ENCODE assay signal across 1 cellular context in the genomic region with DNA sequence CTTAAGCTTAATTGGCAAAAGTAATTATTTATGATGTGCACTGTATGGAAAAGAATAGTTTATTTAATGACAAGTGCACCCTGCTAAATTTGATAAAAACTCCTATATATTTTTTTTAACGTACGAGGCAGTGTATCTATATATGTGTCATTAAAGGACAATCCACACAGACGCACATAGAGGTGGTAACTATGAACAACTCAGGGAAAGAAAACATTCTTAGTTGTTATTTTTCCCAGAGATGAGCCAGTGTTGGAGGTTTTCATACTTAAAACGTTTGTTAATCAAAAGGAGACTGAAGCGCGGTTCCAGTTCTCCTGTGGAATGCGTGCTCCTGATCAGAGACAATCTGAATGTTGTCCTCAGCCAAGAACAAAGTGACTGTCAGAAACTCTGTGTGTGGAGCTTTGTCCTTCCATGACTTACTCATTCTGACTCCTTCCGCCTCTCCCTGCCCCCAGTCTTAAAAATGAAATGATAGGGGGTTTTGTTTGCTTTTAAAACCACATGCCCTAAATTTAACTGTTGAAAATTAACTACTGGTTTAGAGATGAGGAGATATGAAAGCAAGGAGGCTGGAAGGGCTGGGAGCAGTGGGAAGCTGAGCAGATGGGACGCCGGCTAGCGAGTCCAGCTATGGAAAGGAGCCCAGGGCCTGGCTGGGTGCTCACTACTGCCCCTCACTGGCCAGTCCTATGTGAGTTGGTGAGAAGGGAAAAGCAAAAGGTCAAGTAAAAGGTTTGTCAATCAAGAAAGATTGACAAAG.
TF ChIP-seq lines count a peak whose summit lies in the region.

No MANE protein-coding gene starts in this region.

TF ChIP-seq in HepG2, 621 proteins besides CTCF, POLR2A, EP300 and RAD21 (continued from another document and continues in another):
- TF ChIP-seq SOX13 (IDR thresholded peaks at IDR 0.05): no peak
- TF ChIP-seq SOX13 (CRISPR knock-in tag; conservative IDR thresholded peaks at IDR 0.05 in 1 of 2, IDR thresholded peaks at IDR 0.05 in 1 of 2): peak in 1 of 2 experiments; percentile 81; a peak in 2 of 4 replicates
- TF ChIP-seq NFIB (CRISPR knock-in tag; IDR thresholded peaks at IDR 0.05; ENCODE audit: borderline replicate concordance): no peak
- no peak for TF ChIP-seq GTF2F1 (IDR thresholded peaks at IDR 0.05; ENCODE audit: low read length)
- no peak for TF ChIP-seq GLMP (CRISPR knock-in tag; IDR thresholded peaks at IDR 0.05; ENCODE audit: borderline replicate concordance)
- peak; percentile 61; the same call in 1 of the 2 replicates for TF ChIP-seq IKZF5 (CRISPR knock-in tag; IDR thresholded peaks at IDR 0.05)
- TF ChIP-seq JUNB (CRISPR knock-in tag; IDR thresholded peaks at IDR 0.05; ENCODE audit: borderline replicate concordance): peak; percentile 41; the same call in 1 of the 2 replicates
- no peak for TF ChIP-seq KLF13 (CRISPR knock-in tag; IDR thresholded peaks at IDR 0.05)
- TF ChIP-seq KLF12 (CRISPR knock-in tag; IDR thresholded peaks at IDR 0.05; ENCODE audit: borderline replicate concordance): no peak
- no peak for TF ChIP-seq ZNF225 (CRISPR knock-in tag; IDR thresholded peaks at IDR 0.05)
- TF ChIP-seq CHCHD3 (CRISPR knock-in tag; IDR thresholded peaks at IDR 0.05): no peak
- TF ChIP-seq ZNF772 (CRISPR knock-in tag; IDR thresholded peaks at IDR 0.05): no peak
- no peak for TF ChIP-seq TBL1XR1 (IDR thresholded peaks at IDR 0.05; ENCODE audit: borderline replicate concordance, low read length, partially characterized antibody)
- TF ChIP-seq MLLT10 (CRISPR knock-in tag; IDR thresholded peaks at IDR 0.05): no peak
- TF ChIP-seq NFE2L1 (CRISPR knock-in tag; IDR thresholded peaks at IDR 0.05; ENCODE audit: borderline replicate concordance): no peak
- TF ChIP-seq ELF4 (CRISPR knock-in tag; IDR thresholded peaks at IDR 0.05; ENCODE audit: borderline replicate concordance): no peak
- no peak for TF ChIP-seq FOSL1 (CRISPR knock-in tag; IDR thresholded peaks at IDR 0.05; ENCODE audit: borderline replicate concordance)
- TF ChIP-seq, protein P1, sequence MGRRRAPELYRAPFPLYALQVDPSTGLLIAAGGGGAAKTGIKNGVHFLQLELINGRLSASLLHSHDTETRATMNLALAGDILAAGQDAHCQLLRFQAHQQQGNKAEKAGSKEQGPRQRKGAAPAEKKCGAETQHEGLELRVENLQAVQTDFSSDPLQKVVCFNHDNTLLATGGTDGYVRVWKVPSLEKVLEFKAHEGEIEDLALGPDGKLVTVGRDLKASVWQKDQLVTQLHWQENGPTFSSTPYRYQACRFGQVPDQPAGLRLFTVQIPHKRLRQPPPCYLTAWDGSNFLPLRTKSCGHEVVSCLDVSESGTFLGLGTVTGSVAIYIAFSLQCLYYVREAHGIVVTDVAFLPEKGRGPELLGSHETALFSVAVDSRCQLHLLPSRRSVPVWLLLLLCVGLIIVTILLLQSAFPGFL (CRISPR knock-in tag; IDR thresholded peaks at IDR 0.05): no peak
- TF ChIP-seq NFE2L2 (IDR thresholded peaks at IDR 0.05; ENCODE audit: low read length): no peak
- TF ChIP-seq ZNF256 (CRISPR knock-in tag; conservative IDR thresholded peaks at IDR 0.05): no peak
- no peak for TF ChIP-seq KAT7 (CRISPR knock-in tag; IDR thresholded peaks at IDR 0.05; ENCODE audit: borderline replicate concordance)
- no peak for TF ChIP-seq FOXO1 (CRISPR knock-in tag; IDR thresholded peaks at IDR 0.05)
- TF ChIP-seq, protein P2, sequence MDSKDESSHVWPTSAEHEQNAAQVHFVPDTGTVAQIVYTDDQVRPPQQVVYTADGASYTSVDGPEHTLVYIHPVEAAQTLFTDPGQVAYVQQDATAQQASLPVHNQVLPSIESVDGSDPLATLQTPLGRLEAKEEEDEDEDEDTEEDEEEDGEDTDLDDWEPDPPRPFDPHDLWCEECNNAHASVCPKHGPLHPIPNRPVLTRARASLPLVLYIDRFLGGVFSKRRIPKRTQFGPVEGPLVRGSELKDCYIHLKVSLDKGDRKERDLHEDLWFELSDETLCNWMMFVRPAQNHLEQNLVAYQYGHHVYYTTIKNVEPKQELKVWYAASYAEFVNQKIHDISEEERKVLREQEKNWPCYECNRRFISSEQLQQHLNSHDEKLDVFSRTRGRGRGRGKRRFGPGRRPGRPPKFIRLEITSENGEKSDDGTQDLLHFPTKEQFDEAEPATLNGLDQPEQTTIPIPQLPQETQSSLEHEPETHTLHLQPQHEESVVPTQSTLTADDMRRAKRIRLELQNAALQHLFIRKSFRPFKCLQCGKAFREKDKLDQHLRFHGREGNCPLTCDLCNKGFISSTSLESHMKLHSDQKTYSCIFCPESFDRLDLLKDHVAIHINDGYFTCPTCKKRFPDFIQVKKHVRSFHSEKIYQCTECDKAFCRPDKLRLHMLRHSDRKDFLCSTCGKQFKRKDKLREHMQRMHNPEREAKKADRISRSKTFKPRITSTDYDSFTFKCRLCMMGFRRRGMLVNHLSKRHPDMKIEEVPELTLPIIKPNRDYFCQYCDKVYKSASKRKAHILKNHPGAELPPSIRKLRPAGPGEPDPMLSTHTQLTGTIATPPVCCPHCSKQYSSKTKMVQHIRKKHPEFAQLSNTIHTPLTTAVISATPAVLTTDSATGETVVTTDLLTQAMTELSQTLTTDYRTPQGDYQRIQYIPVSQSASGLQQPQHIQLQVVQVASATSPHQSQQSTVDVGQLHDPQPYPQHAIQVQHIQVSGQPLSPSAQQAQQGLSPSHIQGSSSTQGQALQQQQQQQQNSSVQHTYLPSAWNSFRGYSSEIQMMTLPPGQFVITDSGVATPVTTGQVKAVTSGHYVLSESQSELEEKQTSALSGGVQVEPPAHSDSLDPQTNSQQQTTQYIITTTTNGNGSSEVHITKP (CRISPR knock-in tag; IDR thresholded peaks at IDR 0.05; ENCODE audit: low read depth): no peak
- no peak for TF ChIP-seq SRSF4 (IDR thresholded peaks at IDR 0.05; ENCODE audit: low read depth, low read length, poor library complexity, severe bottlenecking)
- no peak; the same call in 1 of the 2 replicates for TF ChIP-seq ZNF644 (CRISPR knock-in tag; IDR thresholded peaks at IDR 0.05; ENCODE audit: low read depth)
- no peak for TF ChIP-seq TFDP2 (CRISPR knock-in tag; IDR thresholded peaks at IDR 0.05)
- TF ChIP-seq MZF1 (CRISPR knock-in tag; IDR thresholded peaks at IDR 0.05; ENCODE audit: borderline replicate concordance): no peak
- no peak for TF ChIP-seq ZNF20 (CRISPR knock-in tag; IDR thresholded peaks at IDR 0.05)
- TF ChIP-seq HMGXB4 (CRISPR knock-in tag; IDR thresholded peaks at IDR 0.05; ENCODE audit: borderline replicate concordance in 1 of 2, low read depth in 1 of 2): peak; percentile 53 to 90; a peak in 3 of 4 replicates
- TF ChIP-seq REXO4 (CRISPR knock-in tag; IDR thresholded peaks at IDR 0.05; ENCODE audit: borderline replicate concordance): no peak
- TF ChIP-seq HMGXB3 (CRISPR knock-in tag; IDR thresholded peaks at IDR 0.05; ENCODE audit: borderline replicate concordance): no peak
- 0 out of 2 replicates have a peak, but pooled peaks have one; percentile 5 for TF ChIP-seq FOXK1 (CRISPR knock-in tag; IDR thresholded peaks at IDR 0.05; ENCODE audit: borderline replicate concordance, low read depth)
- TF ChIP-seq ZNF558 (CRISPR knock-in tag; IDR thresholded peaks at IDR 0.05; ENCODE audit: borderline replicate concordance): no peak
- no peak for TF ChIP-seq ZNF512B (CRISPR knock-in tag; IDR thresholded peaks at IDR 0.05; ENCODE audit: borderline replicate concordance)
- TF ChIP-seq MLX (CRISPR knock-in tag; IDR thresholded peaks at IDR 0.05): peak; percentile 42; the same call in 1 of the 2 replicates
